Comparison of ENCODE assay signal across 13 cellular contexts in genomic region chr7:82623812-82624211, GRCh38.
"Had no signal": no experiment of that assay in that cellular context is flagged by ENCODE, and none has a peak within 500 bp of the region (broad histone marks: within the 10 kb centered on the region; RNA-seq: fewer than 3 reads in every experiment).

No MANE protein-coding gene starts in this region.

- DNase-seq: activated CD4-positive, alpha-beta T cell treated with anti-CD3 and anti-CD28 coated beads, Interleukin-2, amount 10 ng/mL, durations not matched to agents 24 days and 14 days; activated CD8-positive, alpha-beta memory T cell treated with anti-CD3 and anti-CD28 coated beads for 24 hours; left ventricle myocardium superior; nephron progenitor cell; ovary; stimulated activated CD4-positive, alpha-beta T cell treated with anti-CD3 and anti-CD28 coated beads, Interleukin-4, amount 100 ng/mL, for 1 hour; stimulated activated CD8-positive, alpha-beta memory T cell treated with anti-CD3 and anti-CD28 coated beads, Interleukin-4, amount 100 ng/mL, for 48 hours; T-helper 1 cell; upper lobe of left lung had no signal

- H3K27ac ChIP-seq: esophagus muscularis mucosa, ovary, upper lobe of left lung had no signal

- H3K4me1 ChIP-seq: esophagus muscularis mucosa, upper lobe of left lung had no signal

- H3K4me3 Mint-ChIP-seq: activated CD4-positive, alpha-beta T cell treated with anti-CD3 and anti-CD28 coated beads, Interleukin-2, amount 10 ng/mL, durations not matched to agents 24 days and 14 days; nephron progenitor cell; stimulated activated naive CD8-positive, alpha-beta T cell treated with anti-CD3 and anti-CD28 coated beads, Interleukin-15, Interleukin-2, amounts not matched to agents 100 ng/mL and 50 ng/mL, for 24 hours; WTC11 had no signal

- H3K36me3 Mint-ChIP-seq: activated naive CD4-positive, alpha-beta T cell treated with anti-CD3 and anti-CD28 coated beads, Interleukin-2, amount 50 U/mL, for 72 hours; WTC11 had no signal

- H3K9me3 ChIP-seq: esophagus muscularis mucosa, ovary, upper lobe of left lung had no signal

- H3K9me3 Mint-ChIP-seq: activated CD4-positive, alpha-beta T cell treated with anti-CD3 and anti-CD28 coated beads, Interleukin-2, amount 10 ng/mL, durations not matched to agents 24 days and 14 days; nephron progenitor cell had no signal

- H3K27me3 Mint-ChIP-seq: activated CD4-positive, alpha-beta T cell treated with anti-CD3 and anti-CD28 coated beads, Interleukin-2, amount 10 ng/mL, durations not matched to agents 24 days and 14 days; stimulated activated naive CD8-positive, alpha-beta T cell treated with anti-CD3 and anti-CD28 coated beads, Interleukin-15, Interleukin-2, amounts not matched to agents 100 ng/mL and 50 ng/mL, for 24 hours had no signal

- H3K27me3 ChIP-seq: esophagus muscularis mucosa, ovary, upper lobe of left lung had no signal

- H3K4me1 Mint-ChIP-seq: activated CD4-positive, alpha-beta T cell treated with anti-CD3 and anti-CD28 coated beads, Interleukin-2, amount 10 ng/mL, durations not matched to agents 24 days and 14 days; nephron progenitor cell; WTC11 had no signal

- H3K36me3 ChIP-seq: esophagus muscularis mucosa, ovary, upper lobe of left lung had no signal

- H3K4me3 ChIP-seq: esophagus muscularis mucosa, ovary, upper lobe of left lung had no signal

- H3K27ac Mint-ChIP-seq: activated CD4-positive, alpha-beta T cell treated with anti-CD3 and anti-CD28 coated beads, Interleukin-2, amount 10 ng/mL, durations not matched to agents 24 days and 14 days; activated naive CD4-positive, alpha-beta T cell treated with anti-CD3 and anti-CD28 coated beads, Interleukin-2, amount 50 U/mL, for 72 hours; nephron progenitor cell; stimulated activated naive CD8-positive, alpha-beta T cell treated with anti-CD3 and anti-CD28 coated beads, Interleukin-15, Interleukin-2, amounts not matched to agents 100 ng/mL and 50 ng/mL, for 24 hours; WTC11 had no signal
